ENCODE assay signal across 8 cellular contexts in the genomic region with DNA sequence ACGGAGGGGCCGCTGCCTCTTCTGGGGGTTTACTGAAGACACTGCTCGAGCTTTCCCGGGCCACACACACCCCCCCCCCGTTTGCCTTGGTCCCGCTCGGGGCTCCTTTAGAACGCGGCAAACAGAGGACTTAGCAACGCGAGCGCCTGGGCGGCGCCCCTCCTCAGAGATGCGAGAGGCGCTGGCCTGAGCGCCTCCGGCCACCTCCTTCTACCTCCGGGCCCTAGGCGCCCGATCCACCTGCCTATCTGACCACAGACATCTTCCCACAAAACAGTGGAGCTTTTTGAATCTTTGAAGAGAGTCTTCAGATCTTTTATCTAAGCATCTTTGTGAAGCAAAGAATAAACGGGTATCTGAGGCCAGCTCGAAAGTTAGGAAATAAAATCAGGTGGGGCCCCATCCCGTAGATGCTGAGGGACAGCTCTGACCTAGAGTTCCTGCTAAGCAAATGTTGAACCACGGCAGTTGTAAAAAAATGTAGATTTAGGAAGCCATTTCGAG. TPM values are rescaled to one million over a fixed set of nuclear protein-coding genes. Genes with fewer than 3 reads are reported as not detected.
DNase-seq lines count a peak whose midpoint lies in the region; ATAC-seq and TF ChIP-seq lines count a peak whose summit lies in the region.

No MANE protein-coding gene starts in this region.

- no peak for DNase-seq in CD4-positive, alpha-beta memory T cell
- DNase-seq in NCI-H2081 treated with DMSO at 0.1 percent for 48 hours (lab: John Stamatoyannopoulos, UW): peak; percentile 74
- no peak for DNase-seq in esophagus muscularis mucosa (ENCODE audit: extremely low spot score)
- DNase-seq in mucosa of descending colon: peak in 2 of 3 donors; percentile 73 to 82
- peak; percentile 78 for DNase-seq in transverse colon

- POLR2A ChIA-PET in CD4-positive, alpha-beta memory T cell (lab: Charles Lee; ENCODE audit: partially characterized antibody): interaction anchor here (1.6 kb wide), 1 partner anchor 91 kb away, joined by 4 read pairs; no protein-coding TSS in a partner anchor

- TF ChIP-seq CTCF in WI38 (IDR thresholded peaks at IDR 0.05; ENCODE audit: low read depth, low read length): no peak
- no peak for TF ChIP-seq CTCF in esophagus muscularis mucosa (IDR thresholded peaks at IDR 0.05)
- no peak for TF ChIP-seq CTCF in mucosa of descending colon (IDR thresholded peaks at IDR 0.05)
- TF ChIP-seq CTCF in transverse colon (IDR thresholded peaks at IDR 0.05): no peak

- peak overlapping the region; percentile 79 to 92 (median 84) for H3K4me3 Mint-ChIP-seq in CD4-positive, alpha-beta memory T cell

- no peak overlapping the region for H3K27ac ChIP-seq in CD4-positive, alpha-beta memory T cell (ENCODE audit: low read depth, low read length)
- H3K27ac ChIP-seq in esophagus muscularis mucosa (replicated peaks in 1 of 4): peak overlapping the region; percentile 86 to 94 (median 89)
- H3K27ac ChIP-seq in transverse colon: peak overlapping the region; percentile 74 to 83 (median 80)

- in situ Hi-C loops in transverse colon (cut with MboI; ENCODE audit: low pct_ligation_motif_present in 1 of 4, low pct_unique_long_range_greater_than_20kb in 1 of 4, low sequenced_read_pairs in 3 of 4): no loop called here

- peaks cover 16% of the 10 kb centered on the region for H3K27me3 ChIP-seq in CD4-positive, alpha-beta memory T cell (ENCODE audit: insufficient read depth, low read length)
- H3K27me3 ChIP-seq in esophagus muscularis mucosa: no peaks in the 10 kb centered on the region
- H3K27me3 ChIP-seq in transverse colon: peaks cover 28% of the 10 kb centered on the region

- H3K4me3 ChIP-seq in CD4-positive, alpha-beta memory T cell (ENCODE audit: low read length in 2 of 2): peak overlapping the region; percentile 45 to 50
- H3K4me3 ChIP-seq in WI38 (ENCODE audit: low read depth, low read length): peak overlapping the region; percentile 92
- H3K4me3 ChIP-seq in esophagus muscularis mucosa: peak overlapping the region; percentile 87 to 99 (median 92)
- H3K4me3 ChIP-seq in mucosa of descending colon: peak overlapping the region; percentile 38
- H3K4me3 ChIP-seq in transverse colon: peak overlapping the region; percentile 67 to 83 (median 70)

- peaks cover 41 to 55% of the 10 kb centered on the region in 2 donors for H3K27me3 Mint-ChIP-seq in CD4-positive, alpha-beta memory T cell

- H3K36me3 Mint-ChIP-seq in CD4-positive, alpha-beta memory T cell: no peaks in the 10 kb centered on the region

- H3K9me3 Mint-ChIP-seq in CD4-positive, alpha-beta memory T cell: peaks cover 0 to 1% (median 0%) of the 10 kb centered on the region in 8 donors

- H3K4me1 ChIP-seq in CD4-positive, alpha-beta memory T cell (ENCODE audit: insufficient read depth, low read length): peaks cover 10% of the 10 kb centered on the region
- peaks cover 0 to 38% (median 33%) of the 10 kb centered on the region in 4 donors for H3K4me1 ChIP-seq in esophagus muscularis mucosa
- H3K4me1 ChIP-seq in mucosa of descending colon (ENCODE audit: low read depth): no peaks in the 10 kb centered on the region
- H3K4me1 ChIP-seq in transverse colon: peaks cover 0 to 11% (median 8%) of the 10 kb centered on the region in 4 donors

- TF ChIP-seq POLR2A in esophagus muscularis mucosa (IDR thresholded peaks at IDR 0.05; ENCODE audit: low read depth) (no peak), transverse colon (IDR thresholded peaks at IDR 0.05) (no peak)

- H3K36me3 ChIP-seq in CD4-positive, alpha-beta memory T cell (ENCODE audit: insufficient read depth, low read length): no peaks in the 10 kb centered on the region
- H3K36me3 ChIP-seq in esophagus muscularis mucosa: no peaks in the 10 kb centered on the region
- no peaks in the 10 kb centered on the region for H3K36me3 ChIP-seq in mucosa of descending colon (ENCODE audit: low read depth)
- H3K36me3 ChIP-seq in transverse colon: no peaks in the 10 kb centered on the region

- CTCF ChIA-PET in CD4-positive, alpha-beta memory T cell (lab: Charles Lee; ENCODE audit: partially characterized antibody): no interaction called here

- peak; percentile 93 for ATAC-seq in GM18907 (IDR thresholded peaks at IDR 0.05; ENCODE audit: unreplicated experiment)
- ATAC-seq in HG03095 (IDR thresholded peaks at IDR 0.05; ENCODE audit: unreplicated experiment): peak; percentile 94
- ATAC-seq in mucosa of descending colon: peak; percentile 95

- intact Hi-C loops in CD4-positive, alpha-beta memory T cell (cut with micrococcal nuclease): no loop called here
- intact Hi-C loops in esophagus muscularis mucosa (cut with DNase I) (loop anchor here (5.0 to 10.0 kb wide), 3 partner anchors 67 to 125 kb away; no protein-coding TSS in a partner anchor), mucosa of descending colon (cut with DNase I, micrococcal nuclease) (no loop called here), transverse colon (cut with DNase I; ENCODE audit: low total_unique reads) (no loop called here)

- 5% methylated on average over 13 of the region's 26 CpGs for WGBS in esophagus muscularis mucosa
- WGBS in transverse colon (ENCODE audit: low coverage in 1 of 2), 2 donors: 1 to 7% methylated on average over 2 to 25 of the region's 26 CpGs

- no peaks in the 10 kb centered on the region for H3K9me3 ChIP-seq in CD4-positive, alpha-beta memory T cell (ENCODE audit: control insufficient read depth in 1 of 2, low read length in 2 of 2)
- H3K9me3 ChIP-seq in esophagus muscularis mucosa: no peaks in the 10 kb centered on the region
- no peaks in the 10 kb centered on the region for H3K9me3 ChIP-seq in mucosa of descending colon
- H3K9me3 ChIP-seq in transverse colon: no peaks in the 10 kb centered on the region

- peak overlapping the region in 2 of 7 donors; percentile 57 to 77 for H3K27ac Mint-ChIP-seq in CD4-positive, alpha-beta memory T cell

- peaks cover 9 to 21% (median 13%) of the 10 kb centered on the region in 4 donors for H3K4me1 Mint-ChIP-seq in CD4-positive, alpha-beta memory T cell

- TF ChIP-seq EP300 in esophagus muscularis mucosa (IDR thresholded peaks at IDR 0.05) (no peak), transverse colon (IDR thresholded peaks at IDR 0.05; ENCODE audit: low read depth) (no peak)

RNA-seq across cellular contexts. Expression of gene TTLL7, which starts 0.4 kb away (rescaled TPM):
- total RNA-seq in CD4-positive, alpha-beta memory T cell: under 1 TPM; 0.06 to 0.25 TPM
- polyA plus RNA-seq in CD4-positive, alpha-beta memory T cell: 1 to 10 TPM in 1 of 2 donors, under 1 TPM in 1; 0.41 to 2.8 TPM
- total RNA-seq in esophagus muscularis mucosa: 10 to 100 TPM; 26.2 to 58.1 (median 41.2) TPM
- 10 to 100 TPM in 1 of 3 donors, 1 to 10 TPM in 2; 3.3 to 21.0 (median 3.8) TPM for total RNA-seq in mucosa of descending colon
- total RNA-seq in transverse colon: 1 to 10 TPM; 2.7 to 9.5 (median 4.2) TPM

Comparison
In these comparisons a context has a peak if more than half of its experiments do, and no peak if none do; other contexts are left out.
1. DNase-seq: peak in NCI-H2081 treated with DMSO at 0.1 percent for 48 hours (single experiment), mucosa of descending colon (2 of 3) and transverse colon (single experiment); none in CD4-positive, alpha-beta memory T cell (0 of 5) and esophagus muscularis mucosa (single experiment).
2. H3K4me3 ChIP-seq: peak in every context shown above with its lines; median percentile 92 in WI38; 92 in esophagus muscularis mucosa; 70 in transverse colon; 48 in CD4-positive, alpha-beta memory T cell; 38 in mucosa of descending colon.
3. Peak in every context shown above with its lines, with median percentiles within 50 percentile points of each other: ATAC-seq.